Comparison of ENCODE assay signal across 11 cellular contexts in genomic region chr17:977163-977562, GRCh38. TPM values are rescaled to one million over a fixed set of nuclear protein-coding genes. Genes with fewer than 3 reads are reported as not detected.
DNase-seq lines count a peak whose midpoint lies in the region; ATAC-seq and TF ChIP-seq lines count a peak whose summit lies in the region.
"Had no signal": no experiment of that assay in that cellular context is flagged by ENCODE, and none has a peak within 500 bp of the region (broad histone marks: within the 10 kb centered on the region; RNA-seq: fewer than 3 reads in every experiment).

No MANE protein-coding gene starts in this region.

- H3K36me3 ChIP-seq in MG63 (peaks cover 23% of the 10 kb centered on the region), esophagus muscularis mucosa (no peaks in the 10 kb centered on the region), neural cell (ENCODE audit: insufficient read depth, low read length) (no peaks in the 10 kb centered on the region)

- CTCF ChIA-PET in AG04450 (lab: Charles Lee): interaction anchor here (0.8 kb wide), 1 partner anchor 89 kb away, joined by 4 read pairs; no protein-coding TSS in a partner anchor

- intact Hi-C loops in esophagus muscularis mucosa (cut with DNase I): loop anchor here (5.0 kb wide), 1 partner anchor 95 kb away; no protein-coding TSS in a partner anchor

- H3K27ac ChIP-seq in AG04450 (ENCODE audit: low read depth, low read length) (no peak overlapping the region), esophagus muscularis mucosa (replicated peaks in 1 of 4) (peak overlapping the region; percentile 84 to 94 (median 90)), neural cell (ENCODE audit: low read length) (no peak overlapping the region)

- peak overlapping the region; percentile 86 for H3K4me3 ChIP-seq in AG04450 (ENCODE audit: low read depth, low read length)
- H3K4me3 ChIP-seq in MG63: peak overlapping the region; percentile 70
- H3K4me3 ChIP-seq in esophagus muscularis mucosa: peak overlapping the region in 3 of 4 donors; percentile 80 to 93 (median 82)
- peak overlapping the region; percentile 95 for H3K4me3 ChIP-seq in neural cell (ENCODE audit: low read length)

- H3K9ac ChIP-seq in neural cell (ENCODE audit: low read length): no peak overlapping the region

- POLR2A ChIA-PET in AG04450 (lab: Yijun Ruan, JAX): no interaction called here

- H3K4me1 ChIP-seq in esophagus muscularis mucosa: peaks cover 24 to 59% (median 55%) of the 10 kb centered on the region in 4 donors

- peaks cover 8% of the 10 kb centered on the region for H3F3A ChIP-seq in neural cell (ENCODE audit: insufficient read depth, low read length, poor library complexity, severe bottlenecking)

- no peak for TF ChIP-seq EP300 in esophagus muscularis mucosa (IDR thresholded peaks at IDR 0.05)
- no peak for TF ChIP-seq EP300 in neural cell (conservative IDR thresholded peaks at IDR 0.05; ENCODE audit: poor library complexity, severe bottlenecking)

- H3K27me3 ChIP-seq in AG04450 (ENCODE audit: control insufficient read depth, insufficient read depth, low read length): no peaks in the 10 kb centered on the region
- H3K27me3 ChIP-seq in MG63: no peaks in the 10 kb centered on the region
- no peaks in the 10 kb centered on the region for H3K27me3 ChIP-seq in esophagus muscularis mucosa
- no peaks in the 10 kb centered on the region for H3K27me3 ChIP-seq in neural cell (ENCODE audit: insufficient read depth, low read depth, low read length)

- no peak for TF ChIP-seq RAD21 in neural cell (conservative IDR thresholded peaks at IDR 0.05)

- no peak for TF ChIP-seq POLR2A in esophagus muscularis mucosa (IDR thresholded peaks at IDR 0.05; ENCODE audit: low read depth)

- H3K9me3 ChIP-seq in AG04450 (ENCODE audit: control insufficient read depth, insufficient read depth, low read length): peaks cover 5% of the 10 kb centered on the region; the same call in 1 of the 2 replicates
- no peaks in the 10 kb centered on the region for H3K9me3 ChIP-seq in MG63
- no peaks in the 10 kb centered on the region for H3K9me3 ChIP-seq in esophagus muscularis mucosa
- H3K9me3 ChIP-seq in neural cell (ENCODE audit: low read length): no peaks in the 10 kb centered on the region

- ATAC-seq in HG02885 (IDR thresholded peaks at IDR 0.05; ENCODE audit: poor library complexity, unreplicated experiment) (no peak), GM21447 (IDR thresholded peaks at IDR 0.05; ENCODE audit: unreplicated experiment) (no peak)
- ATAC-seq: left ventricle myocardium superior had no signal

- H3K4me2 ChIP-seq in neural cell (ENCODE audit: low read length): peak overlapping the region; percentile 96

- no peak overlapping the region for H2AFZ ChIP-seq in neural cell (ENCODE audit: low read depth, low read length)

- DNase-seq in AG04450 (ENCODE audit: low read depth, low spot score): no peak
- peak; percentile 53 for DNase-seq in MG63
- DNase-seq in esophagus muscularis mucosa (ENCODE audit: extremely low spot score): no peak
- no peak for DNase-seq in NCI-H446 treated with DMSO at 0.1 percent for 48 hours (lab: John Stamatoyannopoulos, UW)
- no peak for DNase-seq in HPDE6-E6E7 (ENCODE audit: extremely low spot score)
- DNase-seq: activated CD4-positive, CD25-positive, alpha-beta regulatory T cell treated with anti-CD3 and anti-CD28 coated beads, Interleukin-2, amount 50 U/mL, for 72 hours; left ventricle myocardium superior; NCI-H510A treated with DMSO at 0.1 percent for 48 hours had no signal

- no peak for TF ChIP-seq CTCF in AG04450 (IDR thresholded peaks at IDR 0.05; ENCODE audit: low read depth, low read length)
- no peak for TF ChIP-seq CTCF in esophagus muscularis mucosa (IDR thresholded peaks at IDR 0.05)
- no peak for TF ChIP-seq CTCF in neural cell (IDR thresholded peaks at IDR 0.05; ENCODE audit: poor library complexity, severe bottlenecking)

- no peaks in the 10 kb centered on the region for H4K20me1 ChIP-seq in neural cell (ENCODE audit: insufficient read depth)

- peaks cover 60% of the 10 kb centered on the region for H3K79me2 ChIP-seq in neural cell (replicated peaks; ENCODE audit: insufficient read depth, low read length)

- no peaks in the 10 kb centered on the region for H3K9me2 ChIP-seq in neural cell (ENCODE audit: insufficient read depth, low read length)

- 71% methylated on average over 7 of the region's 7 CpGs for WGBS in esophagus muscularis mucosa

TF ChIP-seq in neural cell, 6 proteins besides CTCF, POLR2A, EP300 and RAD21:
- no peak for TF ChIP-seq EZH2 (IDR thresholded peaks at IDR 0.05; ENCODE audit: borderline replicate concordance, insufficient read depth, low read length, poor library complexity, severe bottlenecking)
- TF ChIP-seq POLR2AphosphoS5 (IDR thresholded peaks at IDR 0.05): no peak
- no peak for TF ChIP-seq SMC3 (conservative IDR thresholded peaks at IDR 0.05; ENCODE audit: poor library complexity)
- no peak for TF ChIP-seq TAF1 (IDR thresholded peaks at IDR 0.05; ENCODE audit: low read depth)
- no peak for TF ChIP-seq REST (IDR thresholded peaks at IDR 0.05; ENCODE audit: borderline replicate concordance)
- TF ChIP-seq MXI1 (conservative IDR thresholded peaks at IDR 0.05; ENCODE audit: poor library complexity, severe bottlenecking): no peak

RNA-seq across cellular contexts. Expression of gene NXN, which starts 2.4 kb away (rescaled TPM):
- 118 and 135 TPM in 2 replicates for polyA plus RNA-seq in AG04450 (2011; rRNA removed)
- polyA minus RNA-seq in AG04450 (2011; rRNA and poly(A)+ RNA removed): 197 and 233 TPM in 2 replicates
- total RNA-seq in MG63 (2014; rRNA removed; shearing (Covaris generic); ENCODE audit: low replicate concordance): 95.7 and 100 TPM in 2 replicates
- 10 to 100 TPM; 37.0 to 65.6 (median 49.8) TPM for total RNA-seq in esophagus muscularis mucosa
- polyA plus RNA-seq in neural cell: 14.8 and 17.9 TPM in 2 replicates
- polyA minus RNA-seq in neural cell: 29.0 and 29.6 TPM in 2 replicates

RNA-seq across cellular contexts. Expression of gene TIMM22, which starts 19.8 kb away (rescaled TPM):
- polyA plus RNA-seq in AG04450 (2011; rRNA removed) (17.7 and 18.1 TPM in 2 replicates), neural cell (16.0 and 16.7 TPM in 2 replicates)
- polyA minus RNA-seq in AG04450 (2011; rRNA and poly(A)+ RNA removed): 13.9 and 15.9 TPM in 2 replicates
- 16.0 and 22.8 TPM in 2 replicates for total RNA-seq in MG63 (2014; rRNA removed; shearing (Covaris generic); ENCODE audit: low replicate concordance)
- total RNA-seq in esophagus muscularis mucosa: 10 to 100 TPM; 14.1 to 17.9 (median 15.8) TPM
- 18.3 and 18.6 TPM in 2 replicates for polyA minus RNA-seq in neural cell

Comparison
In these comparisons a context has a peak if more than half of its experiments do, and no peak if none do; other contexts are left out.
1. H3K27ac ChIP-seq: peak in esophagus muscularis mucosa (4 of 4); none in AG04450 (single experiment) and neural cell (single experiment).
2. Peak in every context shown above with its lines, with median percentiles within 50 percentile points of each other: H3K4me3 ChIP-seq.